12 cellular contexts compared by ENCODE assay signal in the genomic region with DNA sequence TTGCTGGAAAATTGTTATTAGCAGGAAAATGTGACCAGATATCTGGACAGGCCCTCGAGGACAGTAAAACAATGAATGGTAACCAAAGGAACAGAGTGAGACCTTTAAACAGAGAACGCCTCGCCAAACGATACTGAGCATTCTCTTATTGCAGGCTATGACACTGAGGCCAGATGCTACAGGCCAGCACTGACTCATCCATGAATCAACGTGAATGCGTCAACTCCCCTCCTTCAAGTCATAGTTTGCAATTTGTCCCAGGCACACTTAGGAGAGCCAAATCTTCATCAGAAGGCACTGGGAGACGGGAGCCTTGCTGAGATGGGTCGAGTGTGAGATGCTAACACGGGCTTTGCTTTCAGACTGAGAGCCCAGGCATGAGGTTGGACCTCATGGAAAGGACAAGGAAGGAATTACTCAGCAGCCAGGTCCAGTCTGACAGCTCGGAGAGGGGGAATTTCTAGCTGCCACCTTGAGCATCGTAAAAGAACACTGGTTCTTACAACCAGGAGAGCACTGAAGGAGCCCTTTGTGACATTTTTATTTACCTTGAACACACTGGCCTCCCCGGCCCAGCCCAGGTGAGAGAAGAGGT.
A peak's percentile ranks its signal among the peaks of the same experiment; 100 is the strongest.
DNase-seq lines count a peak whose midpoint lies in the region; ATAC-seq, FAIRE-seq and TF ChIP-seq lines count a peak whose summit lies in the region.
"Had no signal": no experiment of that assay in that cellular context is flagged by ENCODE, and none has a peak within 500 bp of the region (broad histone marks: within the 10 kb centered on the region; RNA-seq: fewer than 3 reads in every experiment).

No MANE protein-coding gene starts in this region.

- TF ChIP-seq POLR2A in H54 (IDR thresholded peaks at IDR 0.05; ENCODE audit: low read depth, low read length), result no peak

- ATAC-seq in stimulated activated naive CD8-positive, alpha-beta T cell treated with anti-CD3 and anti-CD28 coated beads, Interleukin-15, Interleukin-2, amounts not matched to agents 100 U/mL and 50 U/mL, for 24 hours, result no peak
- ATAC-seq: activated naive CD8-positive, alpha-beta T cell treated with anti-CD3 and anti-CD28 coated beads, Interleukin-2, amount 50 U/mL, for 24 hours had no signal

- no peaks in the 10 kb centered on the region for H3K9me3 Mint-ChIP-seq in endothelial cell (ENCODE audit: unreplicated experiment)
- H3K9me3 Mint-ChIP-seq: activated naive CD8-positive, alpha-beta T cell treated with anti-CD3 and anti-CD28 coated beads, Interleukin-2, amount 50 U/mL, for 24 hours had no signal

- H3K27me3 ChIP-seq in SJSA1 (replicated peaks) (no peaks in the 10 kb centered on the region), subcutaneous abdominal adipose tissue (ENCODE audit: control insufficient read depth in 5 of 5, insufficient read depth in 4 of 5, low read length in 5 of 5) (peaks cover 0 to 24% (median 9%) of the 10 kb centered on the region in 5 donors)
- H3K27me3 ChIP-seq: Peyer's patch had no signal

- peaks cover 27% of the 10 kb centered on the region for H3K4me1 ChIP-seq in SJSA1 (replicated peaks)
- no peaks in the 10 kb centered on the region for H3K4me1 ChIP-seq in subcutaneous abdominal adipose tissue (ENCODE audit: control insufficient read depth in 5 of 5, insufficient read depth in 5 of 5, low read length in 5 of 5)
- H3K4me1 ChIP-seq: Peyer's patch had no signal

- H3K27ac ChIP-seq in SJSA1 (peak overlapping the region; percentile 74), subcutaneous abdominal adipose tissue (ENCODE audit: low read depth, low read length) (peak overlapping the region; percentile 44)
- H3K27ac ChIP-seq: Peyer's patch had no signal

- H3K4me3 ChIP-seq in SJSA1, result no peak overlapping the region
- H3K4me3 ChIP-seq in subcutaneous abdominal adipose tissue (ENCODE audit: low read depth in 1 of 5, low read length in 5 of 5), result no peak overlapping the region
- H3K4me3 ChIP-seq: Peyer's patch had no signal

- TF ChIP-seq CTCF in endothelial cell (IDR thresholded peaks at IDR 0.05; ENCODE audit: unreplicated experiment), result no peak

- H3K9me3 ChIP-seq in SJSA1 (replicated peaks) (peaks cover 12% of the 10 kb centered on the region), subcutaneous abdominal adipose tissue (ENCODE audit: control insufficient read depth in 5 of 5, low read length in 5 of 5) (peaks cover 0 to 10% (median 7%) of the 10 kb centered on the region in 5 donors)
- H3K9me3 ChIP-seq: Peyer's patch had no signal

- no peak for FAIRE-seq in H54 (lab: Jason Lieb, UNC)

- no peak overlapping the region for H3K27ac Mint-ChIP-seq in endothelial cell (ENCODE audit: unreplicated experiment)
- H3K27ac Mint-ChIP-seq: activated naive CD8-positive, alpha-beta T cell treated with anti-CD3 and anti-CD28 coated beads, Interleukin-2, amount 50 U/mL, for 24 hours had no signal

- no peaks in the 10 kb centered on the region for H3K4me1 Mint-ChIP-seq in endothelial cell (ENCODE audit: unreplicated experiment)

- H3K36me3 ChIP-seq in SJSA1 (no peaks in the 10 kb centered on the region), subcutaneous abdominal adipose tissue (ENCODE audit: control insufficient read depth in 5 of 5, insufficient read depth in 5 of 5, low read length in 5 of 5) (no peaks in the 10 kb centered on the region)
- H3K36me3 ChIP-seq: Peyer's patch had no signal

- H3K4me3 Mint-ChIP-seq in endothelial cell (ENCODE audit: unreplicated experiment), result no peak overlapping the region
- H3K4me3 Mint-ChIP-seq: activated naive CD8-positive, alpha-beta T cell treated with anti-CD3 and anti-CD28 coated beads, Interleukin-2, amount 50 U/mL, for 24 hours had no signal

- peak overlapping the region in 1 of 5 donors; percentile 19 for H3K9ac ChIP-seq in subcutaneous abdominal adipose tissue (ENCODE audit: low read length in 5 of 5)

- H3K27me3 Mint-ChIP-seq in endothelial cell (ENCODE audit: unreplicated experiment), result peaks cover 9% of the 10 kb centered on the region

- H3K36me3 Mint-ChIP-seq in endothelial cell (ENCODE audit: low read depth, unreplicated experiment), result no peaks in the 10 kb centered on the region

- peak; percentile 55 for DNase-seq in H54 (ENCODE audit: insufficient read length, low spot score)
- DNase-seq in SJSA1 (ENCODE audit: low read depth in 1 of 2, low spot score in 2 of 2), result peak; percentile 68 to 78
- peak; percentile 33 for DNase-seq in fibroblast of the conjunctiva (ENCODE audit: low read depth)
- DNase-seq in endothelial cell (ENCODE audit: low spot score), result no peak
- DNase-seq in stimulated activated naive CD8-positive, alpha-beta T cell treated with anti-CD3 and anti-CD28 coated beads, Interleukin-15, Interleukin-2, amounts not matched to agents 100 U/mL and 50 U/mL, for 24 hours, result no peak
- no peak for DNase-seq in dedifferentiated amniotic fluid mesenchymal stem cell (ENCODE audit: extremely low spot score)
- DNase-seq: activated CD8-positive, alpha-beta memory T cell treated with anti-CD3 and anti-CD28 coated beads, Interleukin-2, amount 50 U/mL, for 48 hours; activated naive CD8-positive, alpha-beta T cell treated with anti-CD3 and anti-CD28 coated beads, Interleukin-2, amount 50 U/mL, for 24 hours; effector CD8-positive, alpha-beta T cell; KBM-7; Peyer's patch had no signal

Comparison
In these comparisons a context has a peak if more than half of its experiments do, and no peak if none do; other contexts are left out.
1. DNase-seq: peak in H54 (single experiment), SJSA1 (2 of 2) and fibroblast of the conjunctiva (single experiment); none in endothelial cell (single experiment), stimulated activated naive CD8-positive, alpha-beta T cell treated with anti-CD3 and anti-CD28 coated beads, Interleukin-15, Interleukin-2, amounts not matched to agents 100 U/mL and 50 U/mL, for 24 hours (single experiment) and dedifferentiated amniotic fluid mesenchymal stem cell (single experiment).